ENCODE assay signal across 27 cellular contexts in genomic region chr17:49510720-49511110, GRCh38. TPM values are rescaled to one million over a fixed set of nuclear protein-coding genes. Genes with fewer than 3 reads are reported as not detected.
"Had no signal": no experiment of that assay in that cellular context is flagged by ENCODE, and none has a peak within 500 bp of the region (broad histone marks: within the 10 kb centered on the region; RNA-seq: fewer than 3 reads in every experiment).

No MANE protein-coding gene starts in this region.

- DNase-seq: activated CD4-positive, alpha-beta memory T cell treated with anti-CD3 and anti-CD28 coated beads for 36 hours; activated CD4-positive, alpha-beta T cell treated with anti-CD3 and anti-CD28 coated beads, Interleukin-2, amount 10 ng/mL, durations not matched to agents 7 days and 5 days; activated CD4-positive, CD25-positive, alpha-beta regulatory T cell; activated CD8-positive, alpha-beta memory T cell treated with anti-CD3 and anti-CD28 coated beads for 24 hours; activated effector memory CD4-positive, alpha-beta T cell treated with anti-CD3 and anti-CD28 coated beads, Interleukin-2, amount 50 U/mL, for 16 hours; activated naive CD4-positive, alpha-beta T cell treated with Interleukin-2 at 50 U/mL for 16 hours; activated naive CD8-positive, alpha-beta T cell treated with anti-CD3 and anti-CD28 coated beads, Interleukin-2, amount 50 U/mL, for 24 hours; activated T-cell treated with anti-CD3 and anti-CD28 coated beads, Interleukin-2, amount 50 U/mL, for 4 hours; amniotic stem cell; Kasumi-1; KBM-7; NCI-H1048; NCI-H146; NCI-H187 treated with DMSO at 0.1 percent for 48 hours; NCI-H2081 treated with DMSO at 0.1 percent for 48 hours; NCI-H446; NCI-H526; NCI-H774; OCI-M1; SHP77; T-helper 17 cell; T-helper 9 cell had no signal

- H3K9me3 Mint-ChIP-seq: activated CD4-positive, alpha-beta memory T cell treated with anti-CD3 and anti-CD28 coated beads for 36 hours; activated CD4-positive, alpha-beta T cell treated with anti-CD3 and anti-CD28 coated beads, Interleukin-2, amount 10 ng/mL, durations not matched to agents 7 days and 5 days; activated naive CD4-positive, alpha-beta T cell treated with anti-CD3 and anti-CD28 coated beads, Interleukin-2, amount 50 U/mL, for 72 hours; activated naive CD8-positive, alpha-beta T cell treated with anti-CD3 and anti-CD28 coated beads, Interleukin-2, amount 50 U/mL, for 24 hours; activated T-cell treated with anti-CD3 and anti-CD28 coated beads, Interleukin-2, amount 50 U/mL, for 4 hours; brain had no signal

- ATAC-seq: activated naive CD4-positive, alpha-beta T cell treated with anti-CD3 and anti-CD28 coated beads, Interleukin-2, amount 50 U/mL, for 72 hours; activated naive CD8-positive, alpha-beta T cell treated with anti-CD3 and anti-CD28 coated beads, Interleukin-2, amount 50 U/mL, for 24 hours; activated T-cell treated with anti-CD3 and anti-CD28 coated beads, Interleukin-2, amount 50 U/mL, for 4 hours; Panc1; T-helper 17 cell had no signal

- H3K4me3 ChIP-seq: ascending aorta, cardiac muscle cell had no signal

- H3K27me3 ChIP-seq: cardiac muscle cell had no signal

- H3K9me3 ChIP-seq: ascending aorta had no signal

- H3K27ac Mint-ChIP-seq: activated CD4-positive, alpha-beta memory T cell treated with anti-CD3 and anti-CD28 coated beads for 36 hours; activated CD4-positive, alpha-beta T cell treated with anti-CD3 and anti-CD28 coated beads, Interleukin-2, amount 10 ng/mL, durations not matched to agents 7 days and 5 days; activated naive CD4-positive, alpha-beta T cell treated with anti-CD3 and anti-CD28 coated beads, Interleukin-2, amount 50 U/mL, for 72 hours; activated naive CD8-positive, alpha-beta T cell treated with anti-CD3 and anti-CD28 coated beads, Interleukin-2, amount 50 U/mL, for 24 hours; brain; T-helper 17 cell had no signal

- H3K27ac ChIP-seq: ascending aorta, cardiac muscle cell had no signal

- H3K36me3 Mint-ChIP-seq: activated CD4-positive, alpha-beta memory T cell treated with anti-CD3 and anti-CD28 coated beads for 36 hours; activated naive CD4-positive, alpha-beta T cell treated with anti-CD3 and anti-CD28 coated beads, Interleukin-2, amount 50 U/mL, for 72 hours had no signal

- H3K4me1 Mint-ChIP-seq: activated CD4-positive, alpha-beta T cell treated with anti-CD3 and anti-CD28 coated beads, Interleukin-2, amount 10 ng/mL, durations not matched to agents 7 days and 5 days had no signal

- H3K4me3 Mint-ChIP-seq: activated CD4-positive, alpha-beta memory T cell treated with anti-CD3 and anti-CD28 coated beads for 36 hours; activated CD4-positive, alpha-beta T cell treated with anti-CD3 and anti-CD28 coated beads, Interleukin-2, amount 10 ng/mL, durations not matched to agents 7 days and 5 days; activated naive CD8-positive, alpha-beta T cell treated with anti-CD3 and anti-CD28 coated beads, Interleukin-2, amount 50 U/mL, for 24 hours; activated T-cell treated with anti-CD3 and anti-CD28 coated beads, Interleukin-2, amount 50 U/mL, for 4 hours; brain; T-helper 17 cell had no signal

- H3K36me3 ChIP-seq: ascending aorta, cardiac muscle cell had no signal

RNA-seq across cellular contexts. Expression of gene NGFR, which starts 15.6 kb away (rescaled TPM):
- total RNA-seq: activated naive CD4-positive, alpha-beta T cell treated with anti-CD3 and anti-CD28 coated beads, Interleukin-2, amount 50 U/mL, for 72 hours had no signal
